In genomic region chr12:34396861-34397590, GRCh38 we compare ENCODE assay signal across 10 cellular contexts.
DNase-seq lines count a peak whose midpoint lies in the region; ATAC-seq and TF ChIP-seq lines count a peak whose summit lies in the region.
"Had no signal": no experiment of that assay in that cellular context is flagged by ENCODE, and none has a peak within 500 bp of the region (broad histone marks: within the 10 kb centered on the region; RNA-seq: fewer than 3 reads in every experiment).

No MANE protein-coding gene starts in this region.

- H3K4me3 ChIP-seq in dorsolateral prefrontal cortex = no peak overlapping the region
- no peak overlapping the region for H3K4me3 ChIP-seq in mucosa of descending colon
- H3K4me3 ChIP-seq: tibial nerve had no signal

- H3K27me3 ChIP-seq in dorsolateral prefrontal cortex = peaks cover 0 to 60% (median 6%) of the 10 kb centered on the region in 45 donors
- H3K27me3 ChIP-seq: tibial nerve had no signal

- peaks cover 100% of the 10 kb centered on the region for H3K9me3 ChIP-seq in mucosa of descending colon

- no peak for TF ChIP-seq CTCF in dorsolateral prefrontal cortex (IDR thresholded peaks at IDR 0.05 in 54 of 56, conservative IDR thresholded peaks at IDR 0.05 in 2 of 56; ENCODE audit: low read depth in 1 of 56, partially characterized antibody in 56 of 56)
- no peak for TF ChIP-seq CTCF in mucosa of descending colon (IDR thresholded peaks at IDR 0.05)

- H3K36me3 ChIP-seq in mucosa of descending colon (ENCODE audit: low read depth) = no peaks in the 10 kb centered on the region
- H3K36me3 ChIP-seq: tibial nerve had no signal

- ATAC-seq in mucosa of descending colon = no peak
- no peak for ATAC-seq in HG02885 (IDR thresholded peaks at IDR 0.05; ENCODE audit: poor library complexity, unreplicated experiment)
- ATAC-seq in HG03520 (IDR thresholded peaks at IDR 0.05; ENCODE audit: unreplicated experiment) = no peak

- intact Hi-C loops in dorsolateral prefrontal cortex (cut with DNase I) (no loop called here), mucosa of descending colon (cut with DNase I, micrococcal nuclease) (no loop called here)

- H3K4me1 ChIP-seq in mucosa of descending colon (ENCODE audit: low read depth) = no peaks in the 10 kb centered on the region
- H3K4me1 ChIP-seq: tibial nerve had no signal

- H3K27ac ChIP-seq in dorsolateral prefrontal cortex = no peak overlapping the region
- H3K27ac ChIP-seq: tibial nerve had no signal

- peak; percentile 4 for DNase-seq in activated naive CD4-positive, alpha-beta T cell treated with anti-CD3 and anti-CD28 coated beads, Interleukin-2, amount 50 U/mL, for 16 hours
- DNase-seq in activated naive CD4-positive, alpha-beta T cell treated with Interleukin-2 at 50 U/mL for 16 hours = no peak
- DNase-seq in dorsolateral prefrontal cortex (peak in 9 of 10 donors; percentile 1 to 37 (median 10)), mucosa of descending colon (peak in 2 of 3 donors; percentile 4 to 16), ureter (ENCODE audit: low spot score) (peak; percentile 41), A172 (ENCODE audit: low spot score) (no peak)
- DNase-seq: mesenchymal stem cell had no signal

Comparison
In these comparisons a context has a peak if more than half of its experiments do, and no peak if none do; other contexts are left out.
1. DNase-seq: peak in activated naive CD4-positive, alpha-beta T cell treated with anti-CD3 and anti-CD28 coated beads, Interleukin-2, amount 50 U/mL, for 16 hours (single experiment), dorsolateral prefrontal cortex (9 of 10), mucosa of descending colon (2 of 3) and ureter (single experiment); none in activated naive CD4-positive, alpha-beta T cell treated with Interleukin-2 at 50 U/mL for 16 hours (single experiment) and A172 (single experiment).